8 cellular contexts compared by ENCODE assay signal in genomic region chr3:4302747-4303146, GRCh38. TPM values are rescaled to one million over a fixed set of nuclear protein-coding genes. Genes with fewer than 3 reads are reported as not detected.
DNase-seq lines count a peak whose midpoint lies in the region; ATAC-seq and TF ChIP-seq lines count a peak whose summit lies in the region.

No MANE protein-coding gene starts in this region.

- peaks cover 3% of the 10 kb centered on the region for H3K27me3 Mint-ChIP-seq in GM23338 (ENCODE audit: insufficient read depth, low read depth, poor library complexity)

- peaks cover 11% of the 10 kb centered on the region; the same call in 2 of the 3 replicates for H3K36me3 Mint-ChIP-seq in GM23338 (ENCODE audit: low read depth)

- TF ChIP-seq POLR2A in gastroesophageal sphincter (IDR thresholded peaks at IDR 0.05), result no peak

- no peak for TF ChIP-seq CTCF in GM23338 (conservative IDR thresholded peaks at IDR 0.05; ENCODE audit: low read depth in 2 of 2)
- TF ChIP-seq CTCF in WERI-Rb-1 (IDR thresholded peaks at IDR 0.05; ENCODE audit: low read depth, low read length), result no peak
- TF ChIP-seq CTCF in gastroesophageal sphincter (IDR thresholded peaks at IDR 0.05), result no peak

- H3K9me3 Mint-ChIP-seq in GM23338, result no peaks in the 10 kb centered on the region

- H3K4me2 ChIP-seq in GM23338, result peak overlapping the region; percentile 81

- WGBS in gastroesophageal sphincter (ENCODE audit: low coverage in 1 of 2), 2 donors, result 83 to 86% methylated on average over 3 to 10 of the region's 11 CpGs

- H3K27me3 ChIP-seq in GM23338 (ENCODE audit: insufficient read depth) (no peaks in the 10 kb centered on the region), WERI-Rb-1 (ENCODE audit: insufficient read depth, low read depth, severe bottlenecking) (no peaks in the 10 kb centered on the region), gastroesophageal sphincter (no peaks in the 10 kb centered on the region)

- DNase-seq in GM23338 (ENCODE audit: low spot score) (no peak), WERI-Rb-1 (no peak), SHP77 (lab: John Stamatoyannopoulos, UW) (no peak)

- H3K4me1 Mint-ChIP-seq in GM23338, result peaks cover 34% of the 10 kb centered on the region

- ATAC-seq in GM23338 (peak; percentile 22), gastroesophageal sphincter (no peak), HG03342 (IDR thresholded peaks at IDR 0.05; ENCODE audit: unreplicated experiment) (no peak), GM19397 (IDR thresholded peaks at IDR 0.05; ENCODE audit: unreplicated experiment) (no peak), GM21825 (IDR thresholded peaks at IDR 0.05; ENCODE audit: unreplicated experiment) (no peak)

- H3K4me3 Mint-ChIP-seq in GM23338, result peak overlapping the region; percentile 92

- no peak for TF ChIP-seq EP300 in gastroesophageal sphincter (IDR thresholded peaks at IDR 0.05)

- no peak overlapping the region for H3K27ac ChIP-seq in GM23338 (ENCODE audit: low read depth)
- peak overlapping the region; percentile 97 for H3K27ac ChIP-seq in WERI-Rb-1
- peak overlapping the region; percentile 54 to 97 (median 93) for H3K27ac ChIP-seq in gastroesophageal sphincter
- peak overlapping the region in 18 of 21 experiments; percentile 79 to 98 (median 93) for H3K27ac ChIP-seq in skin epidermis

- H3K36me3 ChIP-seq in GM23338 (ENCODE audit: insufficient read depth), result 0 out of 2 replicates have a peak, but pooled peaks cover 3% of the 10 kb centered on the region
- H3K36me3 ChIP-seq in WERI-Rb-1, result peaks cover 16% of the 10 kb centered on the region
- no peaks in the 10 kb centered on the region for H3K36me3 ChIP-seq in gastroesophageal sphincter

- H3K4me1 ChIP-seq in GM23338 (ENCODE audit: insufficient read depth) (peaks cover 24% of the 10 kb centered on the region), gastroesophageal sphincter (peaks cover 12 to 44% (median 23%) of the 10 kb centered on the region in 3 donors)

- peak overlapping the region; percentile 97 for H3K27ac Mint-ChIP-seq in GM23338

- no peaks in the 10 kb centered on the region for H3K9me3 ChIP-seq in WERI-Rb-1 (ENCODE audit: severe bottlenecking)
- H3K9me3 ChIP-seq in gastroesophageal sphincter, result no peaks in the 10 kb centered on the region

- H3F3A ChIP-seq in GM23338 (replicated peaks; ENCODE audit: low read depth), result no peaks in the 10 kb centered on the region

- peak overlapping the region; percentile 92 for H2AFZ ChIP-seq in GM23338

- H3K9me2 ChIP-seq in GM23338 (ENCODE audit: insufficient read depth), result no peaks in the 10 kb centered on the region

- peak overlapping the region; percentile 92 for H3K4me3 ChIP-seq in GM23338
- peak overlapping the region; percentile 79 for H3K4me3 ChIP-seq in WERI-Rb-1 (ENCODE audit: low read depth, low read length)
- peak overlapping the region; percentile 42 to 81 for H3K4me3 ChIP-seq in gastroesophageal sphincter
- H3K4me3 ChIP-seq in skin epidermis, result peak overlapping the region; percentile 36 to 81 (median 68)

- peaks cover 31% of the 10 kb centered on the region for H3K79me2 ChIP-seq in GM23338 (replicated peaks; ENCODE audit: insufficient read depth)

- no peaks in the 10 kb centered on the region for H4K20me1 ChIP-seq in GM23338 (replicated peaks; ENCODE audit: insufficient read depth)

TF ChIP-seq in GM23338, 12 proteins besides CTCF, POLR2A, EP300 and RAD21 (continues in another document):
- TF ChIP-seq EZH2 (IDR thresholded peaks at IDR 0.05; ENCODE audit: low read depth, unreplicated experiment) (no peak), CREB1 (CRISPR knock-in tag; IDR thresholded peaks at IDR 0.05; ENCODE audit: low read depth) (no peak), ETS1 (IDR thresholded peaks at IDR 0.05) (no peak), ZNF462 (CRISPR knock-in tag; IDR thresholded peaks at IDR 0.05) (no peak), EZH2phosphoT487 (IDR thresholded peaks at IDR 0.05; ENCODE audit: unreplicated experiment) (no peak), ZNF331 (CRISPR knock-in tag; IDR thresholded peaks at IDR 0.05; ENCODE audit: low read depth) (no peak), ZNF114 (CRISPR knock-in tag; IDR thresholded peaks at IDR 0.05) (no peak), JUNB (IDR thresholded peaks at IDR 0.05; ENCODE audit: unreplicated experiment) (no peak)

RNA-seq across cellular contexts. Expression of gene SETMAR, which starts 0.4 kb away (rescaled TPM):
- 14.6 and 19.8 TPM in 2 replicates for total RNA-seq in GM23338 (2014; rRNA removed; shearing (Covaris generic))
- 11.2 and 12.9 TPM in 2 replicates for polyA plus RNA-seq in GM23338 (2016; fragmentation: Nextera tagmentation; extraction: Ambion mirVana)
- 10 to 100 TPM; 24.4 to 43.4 (median 26.8) TPM for total RNA-seq in gastroesophageal sphincter
